30 cellular contexts compared by ENCODE assay signal in genomic region chr10:3217853-3218252, GRCh38.
"Had no signal": no experiment of that assay in that cellular context is flagged by ENCODE, and none has a peak within 500 bp of the region (broad histone marks: within the 10 kb centered on the region; RNA-seq: fewer than 3 reads in every experiment).

No MANE protein-coding gene starts in this region.

- H3K9ac ChIP-seq: neural progenitor cell, parathyroid adenoma had no signal

- H3K27ac Mint-ChIP-seq: immature natural killer cell; memory B cell; mesothelial cell of epicardium; naive thymus-derived CD4-positive, alpha-beta T cell; nephron; neural progenitor cell; progenitor cell of endocrine pancreas; stimulated activated naive CD8-positive, alpha-beta T cell treated with anti-CD3 and anti-CD28 coated beads, Interleukin-15, amount 100 ng/mL, for 72 hours had no signal

- H2AFZ ChIP-seq: neural progenitor cell, parathyroid adenoma had no signal

- DNase-seq: dermis blood vessel endothelial cell; effector memory CD4-positive, alpha-beta T cell; erythroblast; esophagus squamous epithelium; glutamatergic neuron; heart right ventricle; hippocampal formation; immature natural killer cell; naive thymus-derived CD4-positive, alpha-beta T cell; stimulated activated CD4-positive, alpha-beta T cell treated with anti-CD3 and anti-CD28 coated beads, Interleukin-12 subunit alpha, Interleukin-12 subunit beta, amount 100 ng/mL, for 4 hours; stimulated activated CD4-positive, alpha-beta T cell treated with anti-CD3 and anti-CD28 coated beads, Interleukin-1b, Interleukin-23, amount 100 ng/mL, for 48 hours; stimulated activated CD4-positive, alpha-beta T cell treated with anti-CD3 and anti-CD28 coated beads, Interleukin-4, amount 100 ng/mL, for 1 hour; stimulated activated CD8-positive, alpha-beta memory T cell treated with anti-CD3 and anti-CD28 coated beads, Interleukin-4, amount 100 ng/mL, for 48 hours; stimulated activated naive CD4-positive, alpha-beta T cell; stimulated activated naive CD8-positive, alpha-beta T cell treated with anti-CD3 and anti-CD28 coated beads, Interleukin-15, amount 100 ng/mL, for 72 hours; transverse colon had no signal

- H3K4me3 Mint-ChIP-seq: immature natural killer cell; memory B cell; mesothelial cell of epicardium; naive thymus-derived CD4-positive, alpha-beta T cell; nephron; neural progenitor cell; stimulated activated naive CD8-positive, alpha-beta T cell treated with anti-CD3 and anti-CD28 coated beads, Interleukin-15, amount 100 ng/mL, for 72 hours had no signal

- ATAC-seq: heart right ventricle; naive thymus-derived CD4-positive, alpha-beta T cell; sciatic nerve; stimulated activated naive CD8-positive, alpha-beta T cell treated with anti-CD3 and anti-CD28 coated beads, Interleukin-15, amount 100 ng/mL, for 72 hours had no signal

- H3K9me3 Mint-ChIP-seq: immature natural killer cell, nephron had no signal

- H3K36me3 Mint-ChIP-seq: immature natural killer cell, memory B cell, mesothelial cell of epicardium, neural progenitor cell had no signal

- H3K36me3 ChIP-seq: esophagus squamous epithelium, heart right ventricle, neural progenitor cell, right atrium auricular region, suprapubic skin, transverse colon, vagina had no signal

- H3K4me2 ChIP-seq: neural progenitor cell, smooth muscle cell had no signal

- H3K27me3 ChIP-seq: esophagus squamous epithelium, heart right ventricle, neural progenitor cell, right atrium auricular region, suprapubic skin, transverse colon, vagina had no signal

- H3K4me1 Mint-ChIP-seq: memory B cell had no signal

- H3K4me1 ChIP-seq: esophagus squamous epithelium, heart right ventricle, neural progenitor cell, parathyroid adenoma, right atrium auricular region, suprapubic skin, transverse colon, vagina had no signal

- H3K9me3 ChIP-seq: esophagus squamous epithelium, heart right ventricle, right atrium auricular region, suprapubic skin, transverse colon, vagina had no signal

- H3K4me3 ChIP-seq: coronary artery, esophagus squamous epithelium, heart right ventricle, lung, neural progenitor cell, right atrium auricular region, smooth muscle cell, suprapubic skin, transverse colon, vagina had no signal

- H3K27ac ChIP-seq: coronary artery, esophagus squamous epithelium, heart right ventricle, neural progenitor cell, parathyroid adenoma, right atrium auricular region, suprapubic skin, transverse colon, vagina had no signal

- FAIRE-seq: endometrium had no signal

- H3K79me2 ChIP-seq: parathyroid adenoma had no signal
